ENCODE assay signal across 8 cellular contexts in the genomic region with DNA sequence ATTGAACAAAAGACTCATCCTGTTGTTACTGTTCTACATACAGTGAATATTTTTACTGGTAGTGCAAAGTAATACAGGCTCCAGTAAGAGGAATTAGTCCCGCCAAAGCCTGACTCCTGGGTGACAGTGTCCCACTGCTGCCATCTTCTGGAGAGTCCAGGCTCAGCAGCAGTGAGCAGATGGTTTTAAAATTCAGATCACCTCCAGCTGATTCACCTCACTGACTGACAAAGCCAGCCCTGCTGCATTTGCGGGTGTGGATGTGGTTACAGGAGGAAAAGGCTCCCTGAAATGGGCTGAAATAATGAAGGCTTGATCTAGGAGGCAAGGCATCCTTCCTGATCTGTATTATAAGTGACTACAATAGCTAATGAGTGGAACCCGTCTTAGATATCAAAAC. TPM values are rescaled to one million over a fixed set of nuclear protein-coding genes. Genes with fewer than 3 reads are reported as not detected.
DNase-seq lines count a peak whose midpoint lies in the region; ATAC-seq lines count a peak whose summit lies in the region.

No MANE protein-coding gene starts in this region.

- no peak for DNase-seq in Right ventricle myocardium inferior (ENCODE audit: missing footprints)
- no peak for DNase-seq in cardiac septum (ENCODE audit: low spot score)
- peak; percentile 44 to 77 for DNase-seq in NCI-H446 (lab: John Stamatoyannopoulos, UW)
- peak; percentile 27 for DNase-seq in activated CD4-positive, alpha-beta T cell treated with anti-CD3 and anti-CD28 coated beads for 1 hour
- peak; percentile 69 for DNase-seq in left lobe of liver (ENCODE audit: low spot score)
- peak in 2 of 3 experiments; percentile 18 to 33 for DNase-seq in stimulated activated CD4-positive, alpha-beta T cell treated with anti-CD3 and anti-CD28 coated beads, TNF-alpha, amount 100 ng/mL, for 4 hours (ENCODE audit: low read depth in 3 of 3)

- peak; percentile 70 for ATAC-seq in Right ventricle myocardium inferior
- ATAC-seq in HG03097 (IDR thresholded peaks at IDR 0.05; ENCODE audit: low FRiP score, unreplicated experiment) = peak; percentile 56
- ATAC-seq in left lobe of liver = peak; percentile 100

- intact Hi-C loops in Right ventricle myocardium inferior (cut with DNase I) = loop anchor here (1.0 to 5.0 kb wide), 2 partner anchors 29 to 107 kb away; no protein-coding TSS in a partner anchor
- intact Hi-C loops in cardiac septum (cut with DNase I) = no loop called here

- peak overlapping the region; percentile 20 for H3K27ac ChIP-seq in cingulate gyrus (ENCODE audit: low read depth, low read length)

RNA-seq across cellular contexts. Expression of a gene that starts 18.3 kb away (rescaled TPM):
- total RNA-seq in Right ventricle myocardium inferior (0.05 TPM), cardiac septum (not detected), left lobe of liver (0.10 TPM)

RNA-seq across cellular contexts. Expression of a gene that starts 57.9 kb away (rescaled TPM):
- not detected for total RNA-seq in Right ventricle myocardium inferior
- not detected for total RNA-seq in cardiac septum
- not detected for total RNA-seq in left lobe of liver

Comparison
In these comparisons a context has a peak if more than half of its experiments do, and no peak if none do; other contexts are left out.
1. DNase-seq: peak in NCI-H446 (2 of 2), activated CD4-positive, alpha-beta T cell treated with anti-CD3 and anti-CD28 coated beads for 1 hour (single experiment), left lobe of liver (single experiment) and stimulated activated CD4-positive, alpha-beta T cell treated with anti-CD3 and anti-CD28 coated beads, TNF-alpha, amount 100 ng/mL, for 4 hours (2 of 3); none in Right ventricle myocardium inferior (single experiment) and cardiac septum (single experiment).
2. Peak in every context shown above with its lines, with median percentiles within 50 percentile points of each other: ATAC-seq.